9 cellular contexts compared by ENCODE assay signal in the genomic region with DNA sequence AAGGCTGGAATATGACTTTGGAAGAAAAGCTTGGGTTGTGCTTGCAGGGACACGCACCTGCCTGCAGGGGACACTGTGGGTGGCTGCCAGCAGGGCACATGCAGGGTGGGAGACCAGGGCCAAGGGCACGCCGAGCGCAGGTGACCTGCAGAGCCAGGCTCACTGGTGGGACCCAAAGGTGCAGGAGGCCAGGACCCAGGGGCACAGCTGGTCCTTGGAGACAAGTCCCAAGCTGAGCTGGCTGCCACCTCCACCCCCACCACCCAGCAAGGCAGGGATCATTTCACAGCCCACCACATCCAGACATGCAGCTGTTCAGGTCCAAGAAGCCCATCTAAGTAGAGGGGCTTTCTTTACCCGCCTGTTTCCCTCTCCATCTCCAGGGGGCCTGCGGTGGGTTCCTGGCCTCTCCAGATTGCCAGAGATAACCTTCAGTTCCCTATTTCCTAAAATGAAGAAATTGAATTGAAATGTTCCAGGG. TPM values are rescaled to one million over a fixed set of nuclear protein-coding genes. Genes with fewer than 3 reads are reported as not detected.
DNase-seq lines count a peak whose midpoint lies in the region; ATAC-seq and TF ChIP-seq lines count a peak whose summit lies in the region.
"Had no signal": no experiment of that assay in that cellular context is flagged by ENCODE, and none has a peak within 500 bp of the region (broad histone marks: within the 10 kb centered on the region; RNA-seq: fewer than 3 reads in every experiment).

No MANE protein-coding gene starts in this region.

- in situ Hi-C loops in GM23248 (cut with MboI), result no loop called here

- peaks cover 18% of the 10 kb centered on the region for H3F3A ChIP-seq in GM23248 (ENCODE audit: insufficient read depth)

- H3K79me2 ChIP-seq in Karpas-422 (ENCODE audit: low read length), result no peaks in the 10 kb centered on the region
- H3K79me2 ChIP-seq in GM23248 (ENCODE audit: insufficient read depth), result no peaks in the 10 kb centered on the region

- TF ChIP-seq CTCF in nephron (IDR thresholded peaks at IDR 0.05; ENCODE audit: unreplicated experiment in 3 of 3) (peak; percentile 23 to 49 (median 31)), coronary artery (IDR thresholded peaks at IDR 0.05) (no peak)

- no peaks in the 10 kb centered on the region for H3K9me2 ChIP-seq in Karpas-422 (replicated peaks; ENCODE audit: insufficient read depth, low read length)
- no peaks in the 10 kb centered on the region for H3K9me2 ChIP-seq in GM23248 (ENCODE audit: insufficient read depth)

- no peaks in the 10 kb centered on the region for H4K20me1 ChIP-seq in Karpas-422 (ENCODE audit: insufficient read depth, low read depth, low read length)
- no peaks in the 10 kb centered on the region for H4K20me1 ChIP-seq in GM23248 (ENCODE audit: insufficient read depth)

- H3K9me3 Mint-ChIP-seq in nephron, result no peaks in the 10 kb centered on the region

- no peaks in the 10 kb centered on the region for H3K36me3 Mint-ChIP-seq in nephron (ENCODE audit: low read depth)

- no peak overlapping the region for H3K4me3 Mint-ChIP-seq in nephron

- WGBS in GM23248 (ENCODE audit: low coverage in 1 of 2, low lambda C conversion rate in 2 of 2, missing lambda C conversion rate in 2 of 2), 2 experiments, result 82 to 93% methylated on average over 6 of the region's 6 CpGs

- peaks cover 23% of the 10 kb centered on the region for H3K4me1 Mint-ChIP-seq in nephron

- ATAC-seq in GM19455 (IDR thresholded peaks at IDR 0.05; ENCODE audit: unreplicated experiment), result no peak

- H2AFZ ChIP-seq in Karpas-422 (ENCODE audit: low read length) (no peak overlapping the region), GM23248 (no peak overlapping the region)

- H3K36me3 ChIP-seq in Karpas-422 (ENCODE audit: insufficient read depth, low read length), result no peaks in the 10 kb centered on the region
- no peaks in the 10 kb centered on the region for H3K36me3 ChIP-seq in GM23248 (ENCODE audit: low read depth)

- H3K9ac ChIP-seq in Karpas-422 (ENCODE audit: low read length) (no peak overlapping the region), GM23248 (no peak overlapping the region)

- H3K4me2 ChIP-seq in Karpas-422 (ENCODE audit: low read depth, low read length, poor library complexity, severe bottlenecking) (no peak overlapping the region), GM23248 (ENCODE audit: unreplicated experiment) (no peak overlapping the region)

- H3K4me1 ChIP-seq in Karpas-422 (ENCODE audit: low read length) (peaks cover 20% of the 10 kb centered on the region), GM23248 (ENCODE audit: insufficient read depth) (peaks cover 31% of the 10 kb centered on the region)

- H3K9me3 ChIP-seq in Karpas-422 (ENCODE audit: low read length) (no peaks in the 10 kb centered on the region), GM23248 (ENCODE audit: low read depth) (no peaks in the 10 kb centered on the region)

- H3K27me3 Mint-ChIP-seq in nephron (ENCODE audit: low read depth), result peaks cover 4% of the 10 kb centered on the region

- DNase-seq in GDM1 (lab: John Stamatoyannopoulos, UW) (peak; percentile 29), Karpas-422 (peak; percentile 71), dermis blood vessel endothelial cell (peak; percentile 63), GM23248 (no peak), coronary artery (ENCODE audit: low spot score) (no peak), NCI-H1105 (lab: John Stamatoyannopoulos, UW) (no peak)
- DNase-seq: NCI-H2029 treated with DMSO at 0.1 percent for 48 hours had no signal

- H3K27ac ChIP-seq in Karpas-422 (ENCODE audit: low read length) (no peak overlapping the region), GM23248 (no peak overlapping the region), coronary artery (no peak overlapping the region)

- H3K27ac Mint-ChIP-seq in nephron, result peak overlapping the region; percentile 19 to 58 (median 51)

- H3K4me3 ChIP-seq in Karpas-422 (ENCODE audit: low read length), result no peak overlapping the region
- H3K4me3 ChIP-seq in GM23248, result no peak overlapping the region
- no peak overlapping the region for H3K4me3 ChIP-seq in coronary artery

- H3K27me3 ChIP-seq in Karpas-422 (ENCODE audit: low read length) (no peaks in the 10 kb centered on the region), GM23248 (replicated peaks; ENCODE audit: insufficient read depth) (no peaks in the 10 kb centered on the region)

RNA-seq across cellular contexts. Expression of gene CLIP2, which starts 13.8 kb away (rescaled TPM):
- 0.76 TPM in 1 of 2 replicates, not detected in the other for total RNA-seq in Karpas-422 (2014; rRNA removed; shearing (Covaris generic); ENCODE audit: low replicate concordance)
- total RNA-seq in dermis blood vessel endothelial cell, result 40.7 and 43.6 TPM in 2 replicates
- total RNA-seq in GM23248 (2014; rRNA removed; shearing (Covaris generic)), result 40.7 and 49.4 TPM in 2 replicates
- 13.0 and 13.2 TPM in 2 replicates for polyA plus RNA-seq in GM23248 (2016; fragmentation: Nextera tagmentation; extraction: Ambion mirVana)

RNA-seq across cellular contexts. Expression of gene RFC2, which starts 21.2 kb away (rescaled TPM):
- total RNA-seq in Karpas-422 (2014; rRNA removed; shearing (Covaris generic); ENCODE audit: low replicate concordance), result 18.9 and 27.3 TPM in 2 replicates
- total RNA-seq in dermis blood vessel endothelial cell, result 20.9 and 26.9 TPM in 2 replicates
- total RNA-seq in GM23248 (2014; rRNA removed; shearing (Covaris generic)), result 15.9 and 23.1 TPM in 2 replicates
- 33.2 and 34.6 TPM in 2 replicates for polyA plus RNA-seq in GM23248 (2016; fragmentation: Nextera tagmentation; extraction: Ambion mirVana)

Comparison
In these comparisons a context has a peak if more than half of its experiments do, and no peak if none do; other contexts are left out.
1. DNase-seq: peak in GDM1 (single experiment), Karpas-422 (single experiment) and dermis blood vessel endothelial cell (single experiment); none in GM23248 (single experiment), coronary artery (single experiment) and NCI-H1105 (single experiment).
2. RNA of gene CLIP2, which starts 13.8 kb away (total RNA-seq): 40.7 to 49.4 TPM in GM23248 and 40.7 to 43.6 TPM in dermis blood vessel endothelial cell; 0.76 TPM in Karpas-422; every median in the first group is over 10 times any median in the second.